Comparison of ENCODE assay signal across 1 cellular context in genomic region chr11:6601041-6601461, GRCh38.
TF ChIP-seq lines count a peak whose summit lies in the region.

No MANE protein-coding gene starts in this region.

TF ChIP-seq in HepG2, 621 proteins besides CTCF, POLR2A, EP300 and RAD21:
- TF ChIP-seq SRSF4 (IDR thresholded peaks at IDR 0.05; ENCODE audit: low read depth, low read length, poor library complexity, severe bottlenecking) (no peak), CAMTA2 (CRISPR knock-in tag; IDR thresholded peaks at IDR 0.05; ENCODE audit: borderline replicate concordance) (no peak), AGO2 (optimal IDR thresholded peaks at IDR 0.05; ENCODE audit: low read depth, low read length) (peak; percentile 25)
TF ChIP-seq in HepG2: peak in this region for 1.
